ENCODE assay signal across 28 cellular contexts in the genomic region with DNA sequence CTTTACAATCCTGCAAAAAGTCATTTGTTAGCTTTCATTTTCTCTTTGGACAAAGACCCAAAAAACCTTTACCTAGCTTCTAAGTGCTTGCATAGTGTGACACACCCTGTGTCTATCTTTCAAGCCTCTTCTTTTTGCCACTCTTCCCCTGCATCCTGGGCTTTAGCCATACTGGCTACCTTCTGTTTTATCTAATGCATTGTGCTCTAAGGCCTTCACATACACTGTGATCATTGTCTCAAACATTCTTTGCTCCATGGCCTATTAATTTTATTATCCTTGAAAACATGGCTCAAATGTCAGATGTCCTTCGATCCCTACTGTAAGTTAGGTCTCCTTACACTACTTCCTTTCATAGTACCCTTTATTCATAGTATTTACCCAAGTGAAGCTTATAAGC.
A peak's percentile ranks its signal among the peaks of the same experiment; 100 is the strongest.
DNase-seq lines count a peak whose midpoint lies in the region; ATAC-seq and TF ChIP-seq lines count a peak whose summit lies in the region.
"Had no signal": no experiment of that assay in that cellular context is flagged by ENCODE, and none has a peak within 500 bp of the region (broad histone marks: within the 10 kb centered on the region; RNA-seq: fewer than 3 reads in every experiment).

No MANE protein-coding gene starts in this region.

- no peaks in the 10 kb centered on the region for H3K9me3 Mint-ChIP-seq in activated naive CD8-positive, alpha-beta T cell (ENCODE audit: low read depth)
- H3K9me3 Mint-ChIP-seq in activated naive CD8-positive, alpha-beta T cell treated with anti-CD3 and anti-CD28 coated beads for 36 hours, result no peaks in the 10 kb centered on the region
- H3K9me3 Mint-ChIP-seq in endothelial cell (ENCODE audit: unreplicated experiment) (no peaks in the 10 kb centered on the region), natural killer cell (no peaks in the 10 kb centered on the region)
- H3K9me3 Mint-ChIP-seq: activated CD4-positive, alpha-beta memory T cell treated with anti-CD3 and anti-CD28 coated beads, Interleukin-2, amount 10 ng/mL, durations not matched to agents 7 days and 5 days; activated naive CD4-positive, alpha-beta T cell treated with anti-CD3 and anti-CD28 coated beads, Interleukin-2, amount 50 U/mL, for 72 hours; CD8-positive, alpha-beta memory T cell; H9; naive B cell had no signal

- peaks cover 12% of the 10 kb centered on the region for H3K36me3 Mint-ChIP-seq in activated naive CD8-positive, alpha-beta T cell
- peaks cover 20% of the 10 kb centered on the region for H3K36me3 Mint-ChIP-seq in activated naive CD8-positive, alpha-beta T cell treated with anti-CD3 and anti-CD28 coated beads for 36 hours
- H3K36me3 Mint-ChIP-seq in endothelial cell (ENCODE audit: low read depth, unreplicated experiment), result peaks cover 4% of the 10 kb centered on the region
- peaks cover 34% of the 10 kb centered on the region for H3K36me3 Mint-ChIP-seq in natural killer cell

- ATAC-seq in natural killer cell (no peak), GM18867 (IDR thresholded peaks at IDR 0.05; ENCODE audit: unreplicated experiment) (no peak), HG03442 (IDR thresholded peaks at IDR 0.05; ENCODE audit: unreplicated experiment) (no peak)
- ATAC-seq: activated naive CD4-positive, alpha-beta T cell treated with anti-CD3 and anti-CD28 coated beads, Interleukin-2, amount 50 U/mL, for 72 hours; left lung; upper lobe of right lung had no signal

- H3K27ac Mint-ChIP-seq in activated naive CD8-positive, alpha-beta T cell, result peak overlapping the region; percentile 0
- no peak overlapping the region for H3K27ac Mint-ChIP-seq in activated naive CD8-positive, alpha-beta T cell treated with anti-CD3 and anti-CD28 coated beads for 36 hours
- H3K27ac Mint-ChIP-seq in endothelial cell (ENCODE audit: unreplicated experiment), result peak overlapping the region; percentile 95
- H3K27ac Mint-ChIP-seq in natural killer cell, result peak overlapping the region in 1 of 2 donors; percentile 36
- H3K27ac Mint-ChIP-seq: activated CD4-positive, alpha-beta memory T cell treated with anti-CD3 and anti-CD28 coated beads, Interleukin-2, amount 10 ng/mL, durations not matched to agents 7 days and 5 days; activated naive CD4-positive, alpha-beta T cell treated with anti-CD3 and anti-CD28 coated beads, Interleukin-2, amount 50 U/mL, for 72 hours; B cell; H9 had no signal

- H3K4me1 Mint-ChIP-seq in activated naive CD8-positive, alpha-beta T cell (ENCODE audit: low read depth), result no peaks in the 10 kb centered on the region
- peaks cover 1% of the 10 kb centered on the region for H3K4me1 Mint-ChIP-seq in activated naive CD8-positive, alpha-beta T cell treated with anti-CD3 and anti-CD28 coated beads for 36 hours
- H3K4me1 Mint-ChIP-seq in endothelial cell (ENCODE audit: unreplicated experiment) (peaks cover 15% of the 10 kb centered on the region), natural killer cell (peaks cover 11 to 13% of the 10 kb centered on the region in 2 donors)
- H3K4me1 Mint-ChIP-seq: B cell, H9, naive B cell had no signal

- TF ChIP-seq CTCF in endothelial cell (IDR thresholded peaks at IDR 0.05; ENCODE audit: unreplicated experiment) (no peak), natural killer cell (IDR thresholded peaks at IDR 0.05) (no peak)

- intact Hi-C loops in natural killer cell (cut with micrococcal nuclease), result no loop called here

- H3K4me3 Mint-ChIP-seq in activated naive CD8-positive, alpha-beta T cell, result no peak overlapping the region
- H3K4me3 Mint-ChIP-seq in activated naive CD8-positive, alpha-beta T cell treated with anti-CD3 and anti-CD28 coated beads for 36 hours, result no peak overlapping the region
- H3K4me3 Mint-ChIP-seq in endothelial cell (ENCODE audit: unreplicated experiment), result no peak overlapping the region
- peak overlapping the region; percentile 28 for H3K4me3 Mint-ChIP-seq in natural killer cell
- H3K4me3 Mint-ChIP-seq: activated CD4-positive, alpha-beta memory T cell treated with anti-CD3 and anti-CD28 coated beads, Interleukin-2, amount 10 ng/mL, durations not matched to agents 7 days and 5 days; B cell; CD8-positive, alpha-beta memory T cell; H9; naive B cell had no signal

- no peak for DNase-seq in activated naive CD8-positive, alpha-beta T cell treated with anti-CD3 and anti-CD28 coated beads for 36 hours
- no peak for DNase-seq in endothelial cell (ENCODE audit: low spot score)
- DNase-seq in natural killer cell, result no peak
- no peak for DNase-seq in NCI-H1436 (lab: John Stamatoyannopoulos, UW)
- no peak for DNase-seq in SK-N-DZ (ENCODE audit: low spot score)
- DNase-seq: activated CD4-positive, alpha-beta memory T cell treated with anti-CD3 and anti-CD28 coated beads, Interleukin-2, amount 10 ng/mL, durations not matched to agents 7 days and 5 days; activated effector memory CD4-positive, alpha-beta T cell treated with Interleukin-2 at 50 U/mL for 16 hours; CD8-positive, alpha-beta memory T cell; cortex of kidney; effector memory CD4-positive, alpha-beta T cell; erythroblast; H9; Karpas-422; left lung; naive B cell; NCI-H1417 treated with DMSO at 0.1 percent for 48 hours; NCI-H2081; NCI-H748 treated with DMSO at 0.1 percent for 48 hours; nucleus accumbens; Right ventricle myocardium superior; stimulated activated naive CD4-positive, alpha-beta T cell; T-helper 9 cell; upper lobe of right lung had no signal

- no peaks in the 10 kb centered on the region for H3K27me3 Mint-ChIP-seq in activated naive CD8-positive, alpha-beta T cell
- no peaks in the 10 kb centered on the region for H3K27me3 Mint-ChIP-seq in activated naive CD8-positive, alpha-beta T cell treated with anti-CD3 and anti-CD28 coated beads for 36 hours
- H3K27me3 Mint-ChIP-seq in endothelial cell (ENCODE audit: unreplicated experiment), result no peaks in the 10 kb centered on the region
- H3K27me3 Mint-ChIP-seq in natural killer cell (ENCODE audit: low read depth in 2 of 2), result no peaks in the 10 kb centered on the region
- H3K27me3 Mint-ChIP-seq: activated CD4-positive, alpha-beta memory T cell treated with anti-CD3 and anti-CD28 coated beads, Interleukin-2, amount 10 ng/mL, durations not matched to agents 7 days and 5 days; B cell; naive B cell had no signal
